Comparison of ENCODE assay signal across 19 cellular contexts in the genomic region with DNA sequence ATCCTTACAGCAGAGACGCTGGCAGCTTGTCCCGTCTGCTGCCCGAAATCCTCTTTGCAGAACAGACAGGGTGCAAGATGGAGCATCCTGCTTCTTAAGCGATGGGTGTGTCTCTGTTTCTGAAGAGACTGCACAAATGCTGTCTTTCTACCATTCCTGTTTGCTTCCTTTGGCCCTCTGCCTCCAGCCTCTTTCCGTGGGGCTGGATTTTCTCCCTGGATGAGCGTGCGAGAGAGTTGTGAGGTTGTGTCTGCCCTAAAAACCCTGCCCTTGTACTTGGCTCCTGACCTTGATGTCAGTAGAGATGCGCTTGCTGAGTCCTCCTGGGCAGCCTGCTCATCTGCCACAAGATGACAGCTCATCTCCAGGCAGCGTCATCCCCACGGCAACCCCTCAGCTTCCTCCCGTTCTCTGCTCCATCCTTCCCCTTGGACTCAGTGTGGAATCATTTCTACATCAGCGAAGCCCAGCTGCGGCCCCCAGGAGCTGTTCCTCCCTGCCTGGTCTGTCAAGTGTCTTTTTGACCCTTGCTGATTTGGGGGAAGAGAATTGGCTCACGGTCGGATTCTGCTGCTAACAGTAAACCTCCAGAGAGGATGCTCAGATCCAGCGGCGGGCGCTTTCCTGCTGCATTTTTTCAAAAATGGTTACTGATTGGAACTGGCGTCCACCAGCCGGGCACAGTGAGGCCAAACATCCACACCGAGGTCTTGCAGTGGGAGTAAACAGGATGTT.
"Had no signal": no experiment of that assay in that cellular context is flagged by ENCODE, and none has a peak within 500 bp of the region (broad histone marks: within the 10 kb centered on the region; RNA-seq: fewer than 3 reads in every experiment).

No MANE protein-coding gene starts in this region.

- H3K4me1 Mint-ChIP-seq: activated CD4-positive, alpha-beta T cell treated with anti-CD3 and anti-CD28 coated beads, Interleukin-2, amount 10 ng/mL, durations not matched to agents 7 days and 5 days; activated naive CD8-positive, alpha-beta T cell treated with anti-CD3 and anti-CD28 coated beads, Interleukin-2, amount 10 ng/mL, durations not matched to agents 7 days and 5 days; activated T-helper 17 cell treated with anti-CD3 and anti-CD28 coated beads, Interleukin-2, amount 50 U/mL, for 72 hours had no signal

- H3K36me3 ChIP-seq: upper lobe of right lung, WERI-Rb-1 had no signal

- H3K27me3 ChIP-seq: foreskin keratinocyte, upper lobe of right lung had no signal

- H3K27me3 Mint-ChIP-seq: activated CD4-positive, alpha-beta T cell treated with anti-CD3 and anti-CD28 coated beads, Interleukin-2, amount 10 ng/mL, durations not matched to agents 7 days and 5 days; activated naive CD8-positive, alpha-beta T cell treated with anti-CD3 and anti-CD28 coated beads, Interleukin-2, amount 10 ng/mL, durations not matched to agents 7 days and 5 days had no signal

- ATAC-seq: activated T-helper 17 cell treated with anti-CD3 and anti-CD28 coated beads, Interleukin-2, amount 50 U/mL, for 72 hours; foreskin keratinocyte; left lobe of liver; psoas muscle; right cardiac atrium; upper lobe of right lung had no signal

- H3K27ac Mint-ChIP-seq: activated CD4-positive, alpha-beta T cell treated with anti-CD3 and anti-CD28 coated beads, Interleukin-2, amount 10 ng/mL, durations not matched to agents 7 days and 5 days; activated naive CD4-positive, alpha-beta T cell treated with anti-CD3 and anti-CD28 coated beads for 36 hours; activated naive CD8-positive, alpha-beta T cell treated with anti-CD3 and anti-CD28 coated beads, Interleukin-2, amount 10 ng/mL, durations not matched to agents 7 days and 5 days; activated T-cell treated with anti-CD3 and anti-CD28 coated beads, Interleukin-2, amount 50 U/mL, for 24 hours; activated T-helper 17 cell treated with anti-CD3 and anti-CD28 coated beads, Interleukin-2, amount 50 U/mL, for 72 hours had no signal

- H3K9me3 Mint-ChIP-seq: activated naive CD4-positive, alpha-beta T cell treated with anti-CD3 and anti-CD28 coated beads for 36 hours; activated T-helper 17 cell treated with anti-CD3 and anti-CD28 coated beads, Interleukin-2, amount 50 U/mL, for 72 hours had no signal

- H3K9me3 ChIP-seq: psoas muscle, upper lobe of right lung had no signal

- H3K4me1 ChIP-seq: foreskin keratinocyte, psoas muscle, upper lobe of right lung had no signal

- DNase-seq: activated CD4-positive, alpha-beta T cell treated with anti-CD3 and anti-CD28 coated beads, Interleukin-2, amount 10 ng/mL, durations not matched to agents 7 days and 5 days; activated CD4-positive, CD25-positive, alpha-beta regulatory T cell treated with anti-CD3 and anti-CD28 coated beads, Interleukin-2, amount 50 U/mL, for 72 hours; activated naive CD4-positive, alpha-beta T cell treated with anti-CD3 and anti-CD28 coated beads for 36 hours; activated naive CD8-positive, alpha-beta T cell treated with anti-CD3 and anti-CD28 coated beads, Interleukin-2, amount 10 ng/mL, durations not matched to agents 7 days and 5 days; activated T-cell treated with anti-CD3 and anti-CD28 coated beads, Interleukin-2, amount 50 U/mL, for 24 hours; amniotic stem cell; erythroblast; foreskin keratinocyte; naive B cell; psoas muscle; right cardiac atrium; stimulated activated CD4-positive, alpha-beta T cell treated with anti-CD3 and anti-CD28 coated beads, Interleukin-4, amount 100 ng/mL, for 24 hours; stimulated activated naive CD4-positive, alpha-beta T cell treated with Interleukin-2 at 50 U/mL for 16 hours; T-helper 1 cell; upper lobe of right lung; WERI-Rb-1 had no signal

- H3K36me3 Mint-ChIP-seq: activated naive CD8-positive, alpha-beta T cell treated with anti-CD3 and anti-CD28 coated beads, Interleukin-2, amount 10 ng/mL, durations not matched to agents 7 days and 5 days; naive B cell had no signal

- H3K27ac ChIP-seq: foreskin keratinocyte, psoas muscle, upper lobe of right lung, WERI-Rb-1 had no signal

- H3K4me3 Mint-ChIP-seq: activated CD4-positive, alpha-beta T cell treated with anti-CD3 and anti-CD28 coated beads, Interleukin-2, amount 10 ng/mL, durations not matched to agents 7 days and 5 days; activated naive CD4-positive, alpha-beta T cell treated with anti-CD3 and anti-CD28 coated beads for 36 hours; activated naive CD8-positive, alpha-beta T cell treated with anti-CD3 and anti-CD28 coated beads, Interleukin-2, amount 10 ng/mL, durations not matched to agents 7 days and 5 days; activated T-cell treated with anti-CD3 and anti-CD28 coated beads, Interleukin-2, amount 50 U/mL, for 24 hours; activated T-helper 17 cell treated with anti-CD3 and anti-CD28 coated beads, Interleukin-2, amount 50 U/mL, for 72 hours; naive B cell had no signal

- H3K4me3 ChIP-seq: lung, psoas muscle, upper lobe of right lung had no signal
